Comparison of ENCODE assay signal across 19 cellular contexts in genomic region chr3:13492048-13492447, GRCh38. TPM values are rescaled to one million over a fixed set of nuclear protein-coding genes. Genes with fewer than 3 reads are reported as not detected.
"Had no signal": no experiment of that assay in that cellular context is flagged by ENCODE, and none has a peak within 500 bp of the region (broad histone marks: within the 10 kb centered on the region; RNA-seq: fewer than 3 reads in every experiment).

No MANE protein-coding gene starts in this region.

- H3K27me3 ChIP-seq: gastroesophageal sphincter, heart left ventricle, ovary, right lobe of liver, thyroid gland had no signal

- ATAC-seq: gastroesophageal sphincter; heart left ventricle; naive thymus-derived CD8-positive, alpha-beta T cell; right lobe of liver; SK-N-SH treated with all-trans-retinoic acid at 6 μM for 48 hours; stimulated activated naive B cell treated with anti-CD40 and anti-IgM and Interleukin-4, amounts not matched to agents 10 μg/mL and 1 μg/mL and 100 μg/mL, for 72 hours had no signal

- DNase-seq: activated B cell treated with CpG ODN at 0.5 μM for 24 hours; activated CD4-positive, alpha-beta memory T cell treated with anti-CD3 and anti-CD28 coated beads for 36 hours; activated CD4-positive, alpha-beta T cell treated with anti-CD3 and anti-CD28 coated beads for 4 hours; activated naive CD4-positive, alpha-beta T cell treated with anti-CD3 and anti-CD28 coated beads, Interleukin-2, amount 50 U/mL, for 16 hours; activated T-cell treated with anti-CD3 and anti-CD28 coated beads for 4 hours; mesenchymal stem cell; stimulated activated naive B cell treated with anti-CD40 and anti-IgM and Interleukin-4, amounts not matched to agents 10 μg/mL and 1 μg/mL and 100 μg/mL, for 72 hours; T-helper 1 cell; T-helper 9 cell; thyroid gland had no signal

- H3K4me3 ChIP-seq: gastroesophageal sphincter, heart left ventricle, ovary, right lobe of liver, thyroid gland had no signal

- H3K9me3 ChIP-seq: ovary, right lobe of liver, thyroid gland had no signal

- H3K27ac ChIP-seq: gastroesophageal sphincter, heart left ventricle, ovary, right lobe of liver, thyroid gland had no signal

- H3K36me3 ChIP-seq: ovary, right lobe of liver, thyroid gland had no signal

- FAIRE-seq: bronchial epithelial cell, endometrium, urothelium cell line had no signal

RNA-seq across cellular contexts. Expression of gene FBLN2, which starts 56.9 kb away (rescaled TPM):
- total RNA-seq: activated CD4-positive, alpha-beta memory T cell treated with anti-CD3 and anti-CD28 coated beads for 36 hours had no signal
